Comparison of ENCODE assay signal across 21 cellular contexts in genomic region chr3:59367150-59367549, GRCh38.
A peak's percentile ranks its signal among the peaks of the same experiment; 100 is the strongest.
DNase-seq lines count a peak whose midpoint lies in the region; ATAC-seq and TF ChIP-seq lines count a peak whose summit lies in the region.
"Had no signal": no experiment of that assay in that cellular context is flagged by ENCODE, and none has a peak within 500 bp of the region (broad histone marks: within the 10 kb centered on the region; RNA-seq: fewer than 3 reads in every experiment).

No MANE protein-coding gene starts in this region.

- H3K27ac ChIP-seq in KMS-11, result no peak overlapping the region
- H3K27ac ChIP-seq: left ventricle myocardium inferior, pancreas, Peyer's patch, skin epidermis, WERI-Rb-1 had no signal

- H3K27me3 ChIP-seq in KMS-11 (ENCODE audit: insufficient read depth, low read depth), result no peaks in the 10 kb centered on the region
- H3K27me3 ChIP-seq in adipocyte (replicated peaks; ENCODE audit: control insufficient read depth, insufficient read depth, low read length), result no peaks in the 10 kb centered on the region
- H3K27me3 ChIP-seq: pancreas, Peyer's patch had no signal

- TF ChIP-seq CTCF in KMS-11 (conservative IDR thresholded peaks at IDR 0.05; ENCODE audit: low read depth, low read length), result no peak

- H3K9me3 ChIP-seq in adipocyte (ENCODE audit: control insufficient read depth, low read length), result no peaks in the 10 kb centered on the region
- H3K9me3 ChIP-seq: left ventricle myocardium inferior, pancreas, Peyer's patch had no signal

- H3K36me3 ChIP-seq in KMS-11 (ENCODE audit: insufficient read depth) (no peaks in the 10 kb centered on the region), adipocyte (ENCODE audit: control insufficient read depth, insufficient read depth, low read length, severe bottlenecking) (no peaks in the 10 kb centered on the region)
- H3K36me3 ChIP-seq: left ventricle myocardium inferior, pancreas, Peyer's patch, WERI-Rb-1 had no signal

- ATAC-seq in GM21423 (IDR thresholded peaks at IDR 0.05; ENCODE audit: unreplicated experiment), result no peak
- no peak for ATAC-seq in GM21737 (IDR thresholded peaks at IDR 0.05; ENCODE audit: unreplicated experiment)
- ATAC-seq: pancreas had no signal

- H3K9ac ChIP-seq in KMS-11 (no peak overlapping the region), adipocyte (ENCODE audit: low read length) (no peak overlapping the region)

- H3K4me2 ChIP-seq in KMS-11, result peak overlapping the region; percentile 55

- H2AFZ ChIP-seq in KMS-11 (ENCODE audit: low read depth), result no peak overlapping the region

- no peaks in the 10 kb centered on the region for H4K20me1 ChIP-seq in KMS-11 (ENCODE audit: insufficient read depth)

- H3K4me3 ChIP-seq in KMS-11 (IDR thresholded peaks at IDR 0.05; ENCODE audit: insufficient read depth, low read depth, low read length), result no peak overlapping the region
- no peak overlapping the region for H3K4me3 ChIP-seq in adipocyte (ENCODE audit: low read length)
- H3K4me3 ChIP-seq: left ventricle myocardium inferior, pancreas, Peyer's patch, skin epidermis had no signal

- peak; percentile 1 for DNase-seq in EL
- DNase-seq in adipocyte (ENCODE audit: low read depth), result peak; percentile 3
- DNase-seq in kidney tubule cell (ENCODE audit: low spot score), result peak; percentile 43
- no peak for DNase-seq in AML-193 (lab: John Stamatoyannopoulos, UW)
- DNase-seq in activated T-cell treated with anti-CD3 and anti-CD28 coated beads, Interleukin-2, amount 50 U/mL, for 48 hours, result no peak
- DNase-seq: activated CD4-positive, alpha-beta memory T cell treated with anti-CD3 and anti-CD28 coated beads, Interleukin-2, amount 10 ng/mL, durations not matched to agents 7 days and 5 days; amniotic stem cell; DMS153; foreskin melanocyte; Karpas-422; left ventricle myocardium inferior; NCI-H2029; NCI-H82; pancreas; Peyer's patch; SW 1271; WERI-Rb-1 had no signal

- peaks cover 33% of the 10 kb centered on the region for H3K4me1 ChIP-seq in KMS-11 (ENCODE audit: low read depth, poor library complexity, severe bottlenecking)
- H3K4me1 ChIP-seq in adipocyte (ENCODE audit: control insufficient read depth, insufficient read depth, low read length), result peaks cover 3% of the 10 kb centered on the region
- H3K4me1 ChIP-seq: left ventricle myocardium inferior, pancreas, Peyer's patch had no signal

- H3K79me2 ChIP-seq in KMS-11 (ENCODE audit: insufficient read depth, low read depth), result no peaks in the 10 kb centered on the region

Comparison
In these comparisons a context has a peak if more than half of its experiments do, and no peak if none do; other contexts are left out.
1. DNase-seq: peak in EL (single experiment), adipocyte (single experiment) and kidney tubule cell (single experiment); none in AML-193 (0 of 2) and activated T-cell treated with anti-CD3 and anti-CD28 coated beads, Interleukin-2, amount 50 U/mL, for 48 hours (0 of 2).